8 cellular contexts compared by ENCODE assay signal in the genomic region with DNA sequence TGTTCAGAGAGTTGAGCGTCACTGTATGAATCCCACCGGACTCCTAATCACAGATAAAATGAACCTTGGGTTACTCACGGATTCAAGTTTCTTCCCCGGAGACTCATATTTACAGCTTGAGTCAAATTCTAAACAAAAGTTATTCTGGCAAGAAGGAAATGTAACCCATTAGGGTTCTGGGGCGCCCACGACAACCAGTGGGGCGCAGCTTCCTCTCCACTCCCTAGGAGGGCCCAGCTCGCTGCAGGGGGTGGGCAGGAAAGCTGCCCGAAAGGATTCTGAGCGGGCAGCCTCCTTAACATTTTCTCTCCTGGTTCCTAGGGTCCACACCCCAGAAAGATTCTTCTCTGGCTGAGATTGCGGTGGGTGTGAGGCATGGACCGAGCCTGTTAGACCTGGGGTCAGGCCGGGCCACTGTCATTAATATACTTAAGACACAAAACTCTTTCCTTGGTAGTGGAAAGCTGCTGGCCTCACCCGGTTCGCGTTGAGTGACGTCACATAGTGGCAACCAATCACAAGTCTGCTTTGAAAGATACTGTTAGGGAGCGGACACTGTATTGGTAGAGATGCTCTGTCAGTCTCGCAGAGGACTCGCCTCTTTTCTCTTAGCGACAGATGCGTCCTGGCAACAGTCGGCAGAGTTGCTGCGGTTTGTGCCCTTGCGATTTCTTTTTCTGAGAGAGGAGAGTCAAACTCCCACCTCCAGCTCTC. TPM values are rescaled to one million over a fixed set of nuclear protein-coding genes. Genes with fewer than 3 reads are reported as not detected.
DNase-seq lines count a peak whose midpoint lies in the region; ATAC-seq and FAIRE-seq lines count a peak whose summit lies in the region.

No MANE protein-coding gene starts in this region.

- peak overlapping the region; percentile 65 for H3K4me3 ChIP-seq in HUES64 (ENCODE audit: low read length)
- H3K4me3 ChIP-seq in neuron (ENCODE audit: low read length), result peak overlapping the region; percentile 53
- H3K4me3 ChIP-seq in stomach smooth muscle (ENCODE audit: low read length in 2 of 2), result peak overlapping the region; percentile 59 to 83

- DNase-seq in Caki2 (ENCODE audit: low read depth) (peak; percentile 87), RCC 7860 (ENCODE audit: low spot score) (peak; percentile 87), foreskin melanocyte (peak; percentile 98)
- peak; percentile 89 for DNase-seq in activated effector memory CD4-positive, alpha-beta T cell treated with anti-CD3 and anti-CD28 coated beads, Interleukin-2, amount 50 U/mL, for 16 hours

- H3K36me3 ChIP-seq in HUES64 (ENCODE audit: insufficient read depth, low read length) (no peaks in the 10 kb centered on the region), neuron (ENCODE audit: insufficient read depth, low read length) (no peaks in the 10 kb centered on the region), stomach smooth muscle (ENCODE audit: control insufficient read depth in 2 of 2, insufficient read depth in 2 of 2, low read length in 2 of 2) (no peaks in the 10 kb centered on the region)

- peak; percentile 69 for FAIRE-seq in RCC 7860 (lab: Jason Lieb, UNC)

- no peaks in the 10 kb centered on the region for H3K9me3 ChIP-seq in HUES64 (ENCODE audit: insufficient read depth, low read depth, low read length)
- H3K9me3 ChIP-seq in neuron (ENCODE audit: low read length), result no peaks in the 10 kb centered on the region
- H3K9me3 ChIP-seq in stomach smooth muscle (ENCODE audit: control insufficient read depth in 2 of 2, low read length in 2 of 2), result no peaks in the 10 kb centered on the region

- H3K27ac ChIP-seq in HUES64 (ENCODE audit: low read depth, low read length), result no peak overlapping the region
- peak overlapping the region; percentile 42 for H3K27ac ChIP-seq in stomach smooth muscle (ENCODE audit: low read length)

- no peaks in the 10 kb centered on the region for H3K27me3 ChIP-seq in HUES64 (ENCODE audit: insufficient read depth, low read length)
- no peaks in the 10 kb centered on the region for H3K27me3 ChIP-seq in neuron (ENCODE audit: insufficient read depth, low read length)
- H3K27me3 ChIP-seq in stomach smooth muscle (ENCODE audit: control insufficient read depth in 1 of 2, insufficient read depth in 2 of 2, low read length in 2 of 2), result no peaks in the 10 kb centered on the region

- peak; percentile 100 for ATAC-seq in GM21447 (IDR thresholded peaks at IDR 0.05; ENCODE audit: unreplicated experiment)

- peak overlapping the region; percentile 88 for H2AFZ ChIP-seq in neuron (ENCODE audit: low read depth, low read length)

- H3K9ac ChIP-seq in HUES64 (ENCODE audit: low read depth, low read length) (peak overlapping the region; percentile 26; the same call in 1 of the 2 replicates), stomach smooth muscle (ENCODE audit: low read length in 2 of 2) (peak overlapping the region; percentile 42 to 58)

- in situ Hi-C loops in Caki2 (cut with HindIII; ENCODE audit: low pct_unique_long_range_greater_than_20kb, low sequenced_read_pairs), result no loop called here

- H3K4me1 ChIP-seq in HUES64 (ENCODE audit: insufficient read depth, low read length) (peaks cover 5% of the 10 kb centered on the region; the same call in 1 of the 2 replicates), neuron (ENCODE audit: insufficient read depth, low read length) (no peaks in the 10 kb centered on the region), stomach smooth muscle (ENCODE audit: control insufficient read depth, insufficient read depth, low read length) (peaks cover 2% of the 10 kb centered on the region)

- WGBS in HUES64, result 10% methylated on average over 25 of the region's 25 CpGs

RNA-seq across cellular contexts. Expression of gene MCOLN3, which starts 13.6 kb away (rescaled TPM):
- 0.46 and 1.0 TPM in 2 replicates for total RNA-seq in Caki2 (2014; rRNA removed; shearing (Covaris generic); ENCODE audit: low replicate concordance)
- 2.3 TPM for polyA plus RNA-seq in HUES64 (2013, experiment 1 of 2)
- polyA plus RNA-seq in HUES64 (2013, experiment 2 of 2), result 2.0 TPM
